Comparison of ENCODE assay signal across 11 cellular contexts in genomic region chr7:84187813-84188212, GRCh38. TPM values are rescaled to one million over a fixed set of nuclear protein-coding genes. Genes with fewer than 3 reads are reported as not detected.
DNase-seq lines count a peak whose midpoint lies in the region; ATAC-seq and TF ChIP-seq lines count a peak whose summit lies in the region.
"Had no signal": no experiment of that assay in that cellular context is flagged by ENCODE, and none has a peak within 500 bp of the region (broad histone marks: within the 10 kb centered on the region; RNA-seq: fewer than 3 reads in every experiment).

No MANE protein-coding gene starts in this region.

- H3K79me2 ChIP-seq in SK-N-SH (ENCODE audit: insufficient read depth), result peaks cover 43% of the 10 kb centered on the region

- no peak for TF ChIP-seq EP300 in SK-N-SH (IDR thresholded peaks at IDR 0.05; ENCODE audit: borderline replicate concordance in 1 of 2, low read depth in 1 of 2, low read length in 1 of 2)

- no peaks in the 10 kb centered on the region for H3K9me3 Mint-ChIP-seq in activated naive CD4-positive, alpha-beta T cell treated with anti-CD3 and anti-CD28 coated beads, Interleukin-2, amount 50 U/mL, for 72 hours
- peaks cover 7% of the 10 kb centered on the region for H3K9me3 Mint-ChIP-seq in type B pancreatic cell
- no peaks in the 10 kb centered on the region for H3K9me3 Mint-ChIP-seq in activated CD4-positive, alpha-beta memory T cell treated with anti-CD3 and anti-CD28 coated beads for 36 hours
- H3K9me3 Mint-ChIP-seq: activated naive CD8-positive, alpha-beta T cell treated with anti-CD3 and anti-CD28 coated beads, Interleukin-2, amount 10 ng/mL, durations not matched to agents 7 days and 5 days had no signal

- H3K27ac ChIP-seq in SK-N-SH (ENCODE audit: low read depth in 2 of 2, low read length in 1 of 2) (peak overlapping the region; percentile 9 to 65; a peak in 3 of 4 replicates), foreskin keratinocyte (peak overlapping the region; percentile 96)
- H3K27ac ChIP-seq: left ventricle myocardium inferior had no signal

- DNase-seq in activated naive CD4-positive, alpha-beta T cell treated with anti-CD3 and anti-CD28 coated beads, Interleukin-2, amount 50 U/mL, for 72 hours (ENCODE audit: low spot score in 2 of 2), result no peak
- no peak for DNase-seq in activated naive CD4-positive, alpha-beta T cell treated with anti-CD3 and anti-CD28 coated beads, Interleukin-2, amount 50 U/mL, for 16 hours
- no peak for DNase-seq in SK-N-SH
- peak; percentile 92 to 95 for DNase-seq in foreskin keratinocyte
- no peak for DNase-seq in type B pancreatic cell (ENCODE audit: extremely low spot score, unreplicated experiment)
- no peak for DNase-seq in ecto neural progenitor cell (ENCODE audit: low spot score)
- DNase-seq in activated CD4-positive, alpha-beta memory T cell treated with anti-CD3 and anti-CD28 coated beads for 36 hours, result no peak
- DNase-seq: activated naive CD8-positive, alpha-beta T cell treated with anti-CD3 and anti-CD28 coated beads, Interleukin-2, amount 10 ng/mL, durations not matched to agents 7 days and 5 days; left ventricle myocardium inferior; MG63 had no signal

- 47% methylated on average over 2 of the region's 2 CpGs for WGBS in SK-N-SH (ENCODE audit: low lambda C conversion rate)

- intact Hi-C loops in activated CD4-positive, alpha-beta memory T cell treated with anti-CD3 and anti-CD28 coated beads for 36 hours (cut with micrococcal nuclease), result loop anchor here (2.0 kb wide), 1 partner anchor 211 kb away; no protein-coding TSS in a partner anchor

- peak overlapping the region; percentile 27 for H3K4me3 Mint-ChIP-seq in type B pancreatic cell
- H3K4me3 Mint-ChIP-seq in activated CD4-positive, alpha-beta memory T cell treated with anti-CD3 and anti-CD28 coated beads for 36 hours, result no peak overlapping the region
- H3K4me3 Mint-ChIP-seq: activated naive CD8-positive, alpha-beta T cell treated with anti-CD3 and anti-CD28 coated beads, Interleukin-2, amount 10 ng/mL, durations not matched to agents 7 days and 5 days had no signal

- peaks cover 36% of the 10 kb centered on the region for H3F3A ChIP-seq in SK-N-SH (replicated peaks; ENCODE audit: insufficient read depth)

- no peaks in the 10 kb centered on the region for H3K36me3 ChIP-seq in SK-N-SH (replicated peaks in 1 of 2; ENCODE audit: control insufficient read depth in 1 of 2, insufficient read depth in 2 of 2, low read length in 1 of 2)
- H3K36me3 ChIP-seq: left ventricle myocardium inferior had no signal

- POLR2A ChIA-PET in SK-N-SH (lab: Yijun Ruan, JAX), result no interaction called here
- POLR2A ChIA-PET in activated CD4-positive, alpha-beta memory T cell treated with anti-CD3 and anti-CD28 coated beads for 36 hours (lab: Charles Lee), result no interaction called here

- no peaks in the 10 kb centered on the region for H3K27me3 Mint-ChIP-seq in type B pancreatic cell
- H3K27me3 Mint-ChIP-seq in activated CD4-positive, alpha-beta memory T cell treated with anti-CD3 and anti-CD28 coated beads for 36 hours, result no peaks in the 10 kb centered on the region
- H3K27me3 Mint-ChIP-seq: activated naive CD8-positive, alpha-beta T cell treated with anti-CD3 and anti-CD28 coated beads, Interleukin-2, amount 10 ng/mL, durations not matched to agents 7 days and 5 days had no signal

- no peak overlapping the region for H3K27ac Mint-ChIP-seq in activated naive CD4-positive, alpha-beta T cell treated with anti-CD3 and anti-CD28 coated beads, Interleukin-2, amount 50 U/mL, for 72 hours
- no peak overlapping the region for H3K27ac Mint-ChIP-seq in type B pancreatic cell
- no peak overlapping the region for H3K27ac Mint-ChIP-seq in activated CD4-positive, alpha-beta memory T cell treated with anti-CD3 and anti-CD28 coated beads for 36 hours

- H3K9me3 ChIP-seq in SK-N-SH, result no peaks in the 10 kb centered on the region
- H3K9me3 ChIP-seq: left ventricle myocardium inferior, MG63 had no signal

- peak; percentile 76 to 89 for ATAC-seq in activated naive CD4-positive, alpha-beta T cell treated with anti-CD3 and anti-CD28 coated beads, Interleukin-2, amount 50 U/mL, for 72 hours
- peak; percentile 93 for ATAC-seq in foreskin keratinocyte
- ATAC-seq in GM18907 (IDR thresholded peaks at IDR 0.05; ENCODE audit: unreplicated experiment), result no peak

- no peaks in the 10 kb centered on the region for H3K9me2 ChIP-seq in SK-N-SH

- H3K27me3 ChIP-seq in SK-N-SH (ENCODE audit: insufficient read depth) (no peaks in the 10 kb centered on the region), foreskin keratinocyte (no peaks in the 10 kb centered on the region)
- H3K27me3 ChIP-seq: MG63 had no signal

- H3K9ac ChIP-seq in SK-N-SH, result peak overlapping the region; percentile 0; the same call in 1 of the 2 replicates

- H3K4me1 ChIP-seq in SK-N-SH (ENCODE audit: control insufficient read depth in 1 of 2, insufficient read depth in 2 of 2, low read depth in 1 of 2, low read length in 1 of 2) (peaks cover 0 to 31% of the 10 kb centered on the region in 2 experiments; a peak in 2 of 4 replicates), foreskin keratinocyte (peaks cover 42% of the 10 kb centered on the region)
- H3K4me1 ChIP-seq: left ventricle myocardium inferior had no signal

- no peaks in the 10 kb centered on the region for H4K20me1 ChIP-seq in SK-N-SH (ENCODE audit: insufficient read depth)

- H3K36me3 Mint-ChIP-seq in activated naive CD4-positive, alpha-beta T cell treated with anti-CD3 and anti-CD28 coated beads, Interleukin-2, amount 50 U/mL, for 72 hours, result no peaks in the 10 kb centered on the region
- H3K36me3 Mint-ChIP-seq in type B pancreatic cell, result peaks cover 20% of the 10 kb centered on the region
- no peaks in the 10 kb centered on the region for H3K36me3 Mint-ChIP-seq in activated CD4-positive, alpha-beta memory T cell treated with anti-CD3 and anti-CD28 coated beads for 36 hours
- H3K36me3 Mint-ChIP-seq: activated naive CD8-positive, alpha-beta T cell treated with anti-CD3 and anti-CD28 coated beads, Interleukin-2, amount 10 ng/mL, durations not matched to agents 7 days and 5 days had no signal

- no peak overlapping the region for H2AFZ ChIP-seq in SK-N-SH (ENCODE audit: low read depth)

- CTCF ChIA-PET in SK-N-SH (lab: Yijun Ruan, JAX), result interaction anchor here (1.2 to 3.6 kb wide), 3 partner anchors 26 to 251 kb away, joined by 3 to 14 read pairs (median 3); no protein-coding TSS in a partner anchor
- CTCF ChIA-PET in activated CD4-positive, alpha-beta memory T cell treated with anti-CD3 and anti-CD28 coated beads for 36 hours (lab: Charles Lee), result no interaction called here

- peak overlapping the region; percentile 38 for H3K4me2 ChIP-seq in SK-N-SH

- peaks cover 40% of the 10 kb centered on the region for H3K4me1 Mint-ChIP-seq in type B pancreatic cell (ENCODE audit: unreplicated experiment)
- H3K4me1 Mint-ChIP-seq in activated CD4-positive, alpha-beta memory T cell treated with anti-CD3 and anti-CD28 coated beads for 36 hours (ENCODE audit: low read depth), result peaks cover 16% of the 10 kb centered on the region

- H3K4me3 ChIP-seq in SK-N-SH (ENCODE audit: low read depth in 2 of 2, low read length in 1 of 2), result no peak overlapping the region
- H3K4me3 ChIP-seq: left ventricle myocardium inferior, MG63 had no signal

- no peak for TF ChIP-seq RAD21 in SK-N-SH (IDR thresholded peaks at IDR 0.05; ENCODE audit: low read length)

- no peak for TF ChIP-seq CTCF in SK-N-SH (IDR thresholded peaks at IDR 0.05)
- no peak for TF ChIP-seq CTCF in foreskin keratinocyte (conservative IDR thresholded peaks at IDR 0.05)
- TF ChIP-seq CTCF in type B pancreatic cell (conservative IDR thresholded peaks at IDR 0.05), result no peak

TF ChIP-seq in SK-N-SH, 30 proteins besides CTCF, POLR2A, EP300 and RAD21:
- peak; percentile 5; the same call in 1 of the 2 replicates for TF ChIP-seq TEAD4 (IDR thresholded peaks at IDR 0.05; ENCODE audit: borderline replicate concordance, insufficient read depth)
- TF ChIP-seq FOXJ3 (CRISPR knock-in tag; IDR thresholded peaks at IDR 0.05), result no peak
- TF ChIP-seq TCF12 (IDR thresholded peaks at IDR 0.05), result peak; percentile 12; the same call in 1 of the 2 replicates
- TF ChIP-seq NFIC (IDR thresholded peaks at IDR 0.05; ENCODE audit: borderline replicate concordance), result no peak
- peak; percentile 35; the same call in 1 of the 2 replicates for TF ChIP-seq JUND (IDR thresholded peaks at IDR 0.05)
- peak; percentile 66 for TF ChIP-seq FOSL2 (IDR thresholded peaks at IDR 0.05; ENCODE audit: borderline replicate concordance, low read depth)
- no peak for TF ChIP-seq GATA2 (CRISPR knock-in tag; IDR thresholded peaks at IDR 0.05)
- TF ChIP-seq YY1 (IDR thresholded peaks at IDR 0.05; ENCODE audit: low read depth), result no peak
- TF ChIP-seq MAX (IDR thresholded peaks at IDR 0.05; ENCODE audit: low read depth), result no peak
- TF ChIP-seq CHD2 (IDR thresholded peaks at IDR 0.05; ENCODE audit: low read length, partially characterized antibody), result no peak
- TF ChIP-seq PBX3 (IDR thresholded peaks at IDR 0.05), result peak; percentile 25; the same call in 1 of the 2 replicates
- TF ChIP-seq FOXM1 (IDR thresholded peaks at IDR 0.05; ENCODE audit: low read depth), result no peak
TF ChIP-seq in SK-N-SH: peak in this region for 5.

RNA-seq across cellular contexts. Expression of gene SEMA3A, which starts 6.8 kb away (rescaled TPM):
- 1 to 10 TPM; 1.7 to 2.3 TPM for total RNA-seq in activated naive CD4-positive, alpha-beta T cell treated with anti-CD3 and anti-CD28 coated beads, Interleukin-2, amount 50 U/mL, for 72 hours
- polyA plus RNA-seq in SK-N-SH (2012; rRNA removed) (15.9 and 16.5 TPM in 2 replicates), foreskin keratinocyte (0.66 and 1.0 TPM in 2 replicates)
- polyA plus RNA-seq in SK-N-SH (2012; cell fraction: cytosol; rRNA removed), result 19.7 and 22.3 TPM in 2 replicates
- 9.0 and 20.4 TPM in 2 replicates for polyA plus RNA-seq in SK-N-SH (2012; cell fraction: nucleus; rRNA removed)
- total RNA-seq in foreskin keratinocyte (3.2 and 4.6 TPM in 2 replicates), type B pancreatic cell (ENCODE audit: low replicate concordance) (28.2 and 77.1 TPM in 2 replicates)
- under 1 TPM; 0.59 to 0.75 TPM for total RNA-seq in activated CD4-positive, alpha-beta memory T cell treated with anti-CD3 and anti-CD28 coated beads for 36 hours

Comparison
In these comparisons a context has a peak if more than half of its experiments do, and no peak if none do; other contexts are left out.
1. DNase-seq: peak in foreskin keratinocyte (2 of 2); none in activated naive CD4-positive, alpha-beta T cell treated with anti-CD3 and anti-CD28 coated beads, Interleukin-2, amount 50 U/mL, for 72 hours (0 of 2), activated naive CD4-positive, alpha-beta T cell treated with anti-CD3 and anti-CD28 coated beads, Interleukin-2, amount 50 U/mL, for 16 hours (single experiment), SK-N-SH (single experiment), type B pancreatic cell (single experiment), ecto neural progenitor cell (single experiment) and activated CD4-positive, alpha-beta memory T cell treated with anti-CD3 and anti-CD28 coated beads for 36 hours (single experiment).